In the genomic region with DNA sequence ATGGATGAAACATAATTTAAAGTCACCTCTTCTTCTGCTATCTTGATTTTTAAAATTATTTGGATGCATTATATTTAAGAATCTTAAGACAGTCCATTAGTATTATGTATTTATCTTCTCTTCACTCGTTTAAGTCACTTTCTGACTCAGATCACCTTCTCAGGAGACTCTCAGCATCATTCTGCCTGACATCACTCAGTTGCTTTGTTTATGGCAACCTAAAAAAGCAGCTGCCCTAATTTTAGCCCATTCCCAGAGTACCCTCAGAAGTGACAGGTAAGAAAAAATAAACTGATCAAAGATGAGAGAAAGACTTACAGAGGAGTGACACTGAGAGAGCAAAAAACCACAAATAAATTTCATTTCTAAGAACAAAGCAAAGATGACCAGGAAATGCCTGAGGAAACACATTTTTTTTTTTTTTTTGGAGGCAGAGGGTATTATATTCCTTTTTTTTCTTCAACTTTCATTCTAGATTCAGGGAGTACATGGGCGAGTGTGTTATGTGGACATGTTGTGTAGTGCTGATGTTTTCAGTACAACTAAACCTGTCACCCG, we compare ENCODE assay signal across 15 cellular contexts.
DNase-seq lines count a peak whose midpoint lies in the region; ATAC-seq lines count a peak whose summit lies in the region.
"Had no signal": no experiment of that assay in that cellular context is flagged by ENCODE, and none has a peak within 500 bp of the region (broad histone marks: within the 10 kb centered on the region; RNA-seq: fewer than 3 reads in every experiment).

No MANE protein-coding gene starts in this region.

- no peaks in the 10 kb centered on the region for H3K36me3 ChIP-seq in naive thymus-derived CD4-positive, alpha-beta T cell (ENCODE audit: control insufficient read depth in 2 of 3, insufficient read depth in 3 of 3, low read length in 3 of 3)
- H3K36me3 ChIP-seq: heart left ventricle, vagina had no signal

- H3K9me3 Mint-ChIP-seq in activated CD4-positive, alpha-beta T cell treated with anti-CD3 and anti-CD28 coated beads, Interleukin-2, amount 10 ng/mL, durations not matched to agents 7 days and 5 days = no peaks in the 10 kb centered on the region
- peaks cover 0 to 10% (median 3%) of the 10 kb centered on the region in 11 donors for H3K9me3 Mint-ChIP-seq in naive thymus-derived CD4-positive, alpha-beta T cell
- H3K9me3 Mint-ChIP-seq in activated CD4-positive, alpha-beta T cell treated with anti-CD3 and anti-CD28 coated beads, Interleukin-2, amount 10 ng/mL, durations not matched to agents 24 days and 14 days = no peaks in the 10 kb centered on the region

- H3K27ac Mint-ChIP-seq in activated CD4-positive, alpha-beta T cell treated with anti-CD3 and anti-CD28 coated beads, Interleukin-2, amount 10 ng/mL, durations not matched to agents 7 days and 5 days = no peak overlapping the region
- H3K27ac Mint-ChIP-seq in naive thymus-derived CD4-positive, alpha-beta T cell = no peak overlapping the region
- H3K27ac Mint-ChIP-seq in activated CD4-positive, alpha-beta T cell treated with anti-CD3 and anti-CD28 coated beads, Interleukin-2, amount 10 ng/mL, durations not matched to agents 24 days and 14 days = no peak overlapping the region
- H3K27ac Mint-ChIP-seq: WTC11 had no signal

- no peak for DNase-seq in stimulated activated CD4-positive, alpha-beta T cell treated with anti-CD3 and anti-CD28 coated beads, Interleukin-2, amount 100 ng/mL, for 24 hours
- no peak for DNase-seq in activated CD4-positive, alpha-beta T cell treated with anti-CD3 and anti-CD28 coated beads, Interleukin-2, amount 10 ng/mL, durations not matched to agents 7 days and 5 days
- no peak for DNase-seq in naive thymus-derived CD4-positive, alpha-beta T cell
- DNase-seq in activated CD4-positive, alpha-beta T cell treated with anti-CD3 and anti-CD28 coated beads, Interleukin-2, amount 10 ng/mL, durations not matched to agents 24 days and 14 days = no peak
- DNase-seq: activated T-cell treated with anti-CD3 and anti-CD28 coated beads, Interleukin-2, amount 50 U/mL, for 48 hours; DND-41; effector CD8-positive, alpha-beta T cell; heart left ventricle; NCI-H1105 had no signal

- peak; percentile 32 for ATAC-seq in GM18508 (IDR thresholded peaks at IDR 0.05; ENCODE audit: insufficient read depth, unreplicated experiment)
- ATAC-seq in GM21360 (IDR thresholded peaks at IDR 0.05; ENCODE audit: unreplicated experiment) = peak; percentile 50
- peak; percentile 49 for ATAC-seq in HG02938 (IDR thresholded peaks at IDR 0.05; ENCODE audit: unreplicated experiment)
- ATAC-seq in HG03469 (IDR thresholded peaks at IDR 0.05; ENCODE audit: unreplicated experiment) = peak; percentile 31
- ATAC-seq in naive thymus-derived CD4-positive, alpha-beta T cell = no peak
- ATAC-seq: heart left ventricle, WTC11 had no signal

- no peaks in the 10 kb centered on the region for H3K27me3 Mint-ChIP-seq in activated CD4-positive, alpha-beta T cell treated with anti-CD3 and anti-CD28 coated beads, Interleukin-2, amount 10 ng/mL, durations not matched to agents 7 days and 5 days
- peaks cover 0 to 6% (median 4%) of the 10 kb centered on the region in 5 donors for H3K27me3 Mint-ChIP-seq in naive thymus-derived CD4-positive, alpha-beta T cell
- H3K27me3 Mint-ChIP-seq in activated CD4-positive, alpha-beta T cell treated with anti-CD3 and anti-CD28 coated beads, Interleukin-2, amount 10 ng/mL, durations not matched to agents 24 days and 14 days = no peaks in the 10 kb centered on the region

- H3K9me3 ChIP-seq in naive thymus-derived CD4-positive, alpha-beta T cell (ENCODE audit: control insufficient read depth in 2 of 3, low read length in 3 of 3) = no peaks in the 10 kb centered on the region
- H3K9me3 ChIP-seq: heart left ventricle, vagina had no signal

- intact Hi-C loops in naive thymus-derived CD4-positive, alpha-beta T cell (cut with micrococcal nuclease) = no loop called here
- intact Hi-C loops in activated CD4-positive, alpha-beta T cell treated with anti-CD3 and anti-CD28 coated beads, Interleukin-2, amount 10 ng/mL, durations not matched to agents 24 days and 14 days (cut with micrococcal nuclease) = no loop called here

- CTCF ChIA-PET in activated CD4-positive, alpha-beta T cell treated with anti-CD3 and anti-CD28 coated beads, Interleukin-2, amount 10 ng/mL, durations not matched to agents 7 days and 5 days (lab: Charles Lee) = interaction anchor here (0.6 kb wide), 1 partner anchor 37 kb away, joined by 3 read pairs; no protein-coding TSS in a partner anchor
- CTCF ChIA-PET in naive thymus-derived CD4-positive, alpha-beta T cell (lab: Charles Lee) = no interaction called here

- H3K4me1 ChIP-seq in naive thymus-derived CD4-positive, alpha-beta T cell (ENCODE audit: control insufficient read depth in 2 of 2, insufficient read depth in 2 of 2, low read length in 2 of 2) = no peaks in the 10 kb centered on the region
- H3K4me1 ChIP-seq: heart left ventricle, vagina had no signal

- no peak overlapping the region for H3K27ac ChIP-seq in naive thymus-derived CD4-positive, alpha-beta T cell (ENCODE audit: low read depth, low read length)
- H3K27ac ChIP-seq: heart left ventricle, vagina had no signal

- no peak overlapping the region for H3K4me3 ChIP-seq in naive thymus-derived CD4-positive, alpha-beta T cell (ENCODE audit: low read length)
- H3K4me3 ChIP-seq: heart left ventricle, vagina had no signal

- no peaks in the 10 kb centered on the region for H3K4me1 Mint-ChIP-seq in activated CD4-positive, alpha-beta T cell treated with anti-CD3 and anti-CD28 coated beads, Interleukin-2, amount 10 ng/mL, durations not matched to agents 7 days and 5 days
- no peaks in the 10 kb centered on the region for H3K4me1 Mint-ChIP-seq in naive thymus-derived CD4-positive, alpha-beta T cell
- H3K4me1 Mint-ChIP-seq in activated CD4-positive, alpha-beta T cell treated with anti-CD3 and anti-CD28 coated beads, Interleukin-2, amount 10 ng/mL, durations not matched to agents 24 days and 14 days = no peaks in the 10 kb centered on the region

- H3K36me3 Mint-ChIP-seq in activated CD4-positive, alpha-beta T cell treated with anti-CD3 and anti-CD28 coated beads, Interleukin-2, amount 10 ng/mL, durations not matched to agents 7 days and 5 days (ENCODE audit: low read depth) = no peaks in the 10 kb centered on the region
- H3K36me3 Mint-ChIP-seq in naive thymus-derived CD4-positive, alpha-beta T cell = no peaks in the 10 kb centered on the region
- no peaks in the 10 kb centered on the region for H3K36me3 Mint-ChIP-seq in activated CD4-positive, alpha-beta T cell treated with anti-CD3 and anti-CD28 coated beads, Interleukin-2, amount 10 ng/mL, durations not matched to agents 24 days and 14 days (ENCODE audit: low read depth)
- H3K36me3 Mint-ChIP-seq: WTC11 had no signal

- H3K27me3 ChIP-seq in naive thymus-derived CD4-positive, alpha-beta T cell (ENCODE audit: control insufficient read depth in 2 of 2, insufficient read depth in 2 of 2, low read length in 2 of 2) = no peaks in the 10 kb centered on the region
- H3K27me3 ChIP-seq: vagina had no signal

- no peak overlapping the region for H3K4me3 Mint-ChIP-seq in activated CD4-positive, alpha-beta T cell treated with anti-CD3 and anti-CD28 coated beads, Interleukin-2, amount 10 ng/mL, durations not matched to agents 7 days and 5 days
- H3K4me3 Mint-ChIP-seq in naive thymus-derived CD4-positive, alpha-beta T cell = no peak overlapping the region
- H3K4me3 Mint-ChIP-seq in activated CD4-positive, alpha-beta T cell treated with anti-CD3 and anti-CD28 coated beads, Interleukin-2, amount 10 ng/mL, durations not matched to agents 24 days and 14 days = no peak overlapping the region
- H3K4me3 Mint-ChIP-seq: WTC11 had no signal

- POLR2A ChIA-PET in activated CD4-positive, alpha-beta T cell treated with anti-CD3 and anti-CD28 coated beads, Interleukin-2, amount 10 ng/mL, durations not matched to agents 7 days and 5 days (lab: Charles Lee) = no interaction called here
- POLR2A ChIA-PET in naive thymus-derived CD4-positive, alpha-beta T cell (lab: Charles Lee) = no interaction called here
